ENCODE assay signal across 8 cellular contexts in the genomic region with DNA sequence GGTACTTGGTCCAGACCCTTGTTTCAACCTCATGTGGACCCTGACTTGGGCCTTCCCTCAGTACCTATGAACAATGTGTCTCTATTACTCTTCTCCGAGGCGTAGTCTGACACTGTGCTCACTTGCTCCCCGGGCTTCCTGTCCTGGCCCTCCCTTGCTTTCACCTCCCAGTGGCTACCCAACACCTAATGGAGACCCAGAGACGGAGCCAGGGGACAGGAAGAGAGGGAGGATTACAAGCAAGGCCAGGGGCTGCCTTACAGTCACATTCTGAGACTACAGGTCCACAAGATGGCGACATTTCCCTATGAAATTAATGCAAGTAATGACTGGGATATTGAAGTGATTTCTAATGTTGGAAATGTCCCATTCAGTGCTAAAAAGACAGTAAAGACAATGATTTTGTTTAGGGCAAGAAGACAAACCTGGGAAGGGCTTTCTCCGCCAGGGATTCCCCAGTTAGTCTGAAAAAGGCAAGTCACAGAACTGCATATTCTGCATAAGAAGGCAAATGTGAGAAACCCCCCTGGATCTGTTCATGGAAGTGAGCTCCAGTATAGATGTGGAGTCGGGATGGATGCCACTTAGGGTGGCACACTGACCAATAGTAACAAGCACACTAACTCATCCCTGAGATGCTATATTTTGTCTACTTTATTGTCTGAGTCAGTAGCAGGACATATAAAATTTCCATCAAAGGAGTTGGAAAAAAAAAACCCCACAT. TPM values are rescaled to one million over a fixed set of nuclear protein-coding genes. Genes with fewer than 3 reads are reported as not detected.
DNase-seq lines count a peak whose midpoint lies in the region; ATAC-seq lines count a peak whose summit lies in the region.

No MANE protein-coding gene starts in this region.

- POLR2A ChIA-PET in activated CD4-positive, alpha-beta memory T cell treated with anti-CD3 and anti-CD28 coated beads, Interleukin-2, amount 10 ng/mL, durations not matched to agents 7 days and 5 days (lab: Charles Lee): no interaction called here

- peaks cover 5% of the 10 kb centered on the region for H3K36me3 Mint-ChIP-seq in activated CD4-positive, alpha-beta memory T cell treated with anti-CD3 and anti-CD28 coated beads, Interleukin-2, amount 10 ng/mL, durations not matched to agents 7 days and 5 days (ENCODE audit: low read depth)

- H3K4me1 Mint-ChIP-seq in activated CD4-positive, alpha-beta memory T cell treated with anti-CD3 and anti-CD28 coated beads, Interleukin-2, amount 10 ng/mL, durations not matched to agents 7 days and 5 days: peaks cover 2% of the 10 kb centered on the region

- no peaks in the 10 kb centered on the region for H3K27me3 Mint-ChIP-seq in activated CD4-positive, alpha-beta memory T cell treated with anti-CD3 and anti-CD28 coated beads, Interleukin-2, amount 10 ng/mL, durations not matched to agents 7 days and 5 days

- no peak overlapping the region for H3K27ac Mint-ChIP-seq in activated CD4-positive, alpha-beta memory T cell treated with anti-CD3 and anti-CD28 coated beads, Interleukin-2, amount 10 ng/mL, durations not matched to agents 7 days and 5 days

- DNase-seq in EL (peak; percentile 70), HK-2 (ENCODE audit: unreplicated experiment) (peak; percentile 20), NCI-H82 (lab: John Stamatoyannopoulos, UW) (peak; percentile 90), epidermal melanocyte (ENCODE audit: insufficient read length, low spot score) (peak; percentile 46), mucosa of gallbladder (ENCODE audit: low spot score) (peak; percentile 38), superior temporal gyrus (ENCODE audit: extremely low spot score) (peak; percentile 86)
- DNase-seq in activated CD4-positive, alpha-beta memory T cell treated with anti-CD3 and anti-CD28 coated beads, Interleukin-2, amount 10 ng/mL, durations not matched to agents 7 days and 5 days: peak; percentile 53

- H3K9me3 Mint-ChIP-seq in activated CD4-positive, alpha-beta memory T cell treated with anti-CD3 and anti-CD28 coated beads, Interleukin-2, amount 10 ng/mL, durations not matched to agents 7 days and 5 days: peaks cover 4% of the 10 kb centered on the region

- H3K4me3 Mint-ChIP-seq in activated CD4-positive, alpha-beta memory T cell treated with anti-CD3 and anti-CD28 coated beads, Interleukin-2, amount 10 ng/mL, durations not matched to agents 7 days and 5 days: no peak overlapping the region

- ATAC-seq in HG02759 (IDR thresholded peaks at IDR 0.05; ENCODE audit: unreplicated experiment): no peak

- CTCF ChIA-PET in activated CD4-positive, alpha-beta memory T cell treated with anti-CD3 and anti-CD28 coated beads, Interleukin-2, amount 10 ng/mL, durations not matched to agents 7 days and 5 days (lab: Charles Lee): interaction anchor here (1.1 to 3.3 kb wide), 7 partner anchors 11 to 513 kb away, joined by 3 to 25 read pairs (median 6); no protein-coding TSS in a partner anchor

RNA-seq across cellular contexts. Expression of a gene that starts 44.0 kb away (rescaled TPM):
- total RNA-seq in activated CD4-positive, alpha-beta memory T cell treated with anti-CD3 and anti-CD28 coated beads, Interleukin-2, amount 10 ng/mL, durations not matched to agents 7 days and 5 days: 10 to 100 TPM; 16.5 to 17.5 TPM
- 5.3 TPM for total RNA-seq in mucosa of gallbladder

Comparison
In these comparisons a context has a peak if more than half of its experiments do, and no peak if none do; other contexts are left out.
1. DNase-seq: peak in every context shown above with its lines; median percentile 90 in NCI-H82; 86 in superior temporal gyrus; 70 in EL; 53 in activated CD4-positive, alpha-beta memory T cell treated with anti-CD3 and anti-CD28 coated beads, Interleukin-2, amount 10 ng/mL, durations not matched to agents 7 days and 5 days; 46 in epidermal melanocyte; 38 in mucosa of gallbladder; 20 in HK-2.